In the genomic region with DNA sequence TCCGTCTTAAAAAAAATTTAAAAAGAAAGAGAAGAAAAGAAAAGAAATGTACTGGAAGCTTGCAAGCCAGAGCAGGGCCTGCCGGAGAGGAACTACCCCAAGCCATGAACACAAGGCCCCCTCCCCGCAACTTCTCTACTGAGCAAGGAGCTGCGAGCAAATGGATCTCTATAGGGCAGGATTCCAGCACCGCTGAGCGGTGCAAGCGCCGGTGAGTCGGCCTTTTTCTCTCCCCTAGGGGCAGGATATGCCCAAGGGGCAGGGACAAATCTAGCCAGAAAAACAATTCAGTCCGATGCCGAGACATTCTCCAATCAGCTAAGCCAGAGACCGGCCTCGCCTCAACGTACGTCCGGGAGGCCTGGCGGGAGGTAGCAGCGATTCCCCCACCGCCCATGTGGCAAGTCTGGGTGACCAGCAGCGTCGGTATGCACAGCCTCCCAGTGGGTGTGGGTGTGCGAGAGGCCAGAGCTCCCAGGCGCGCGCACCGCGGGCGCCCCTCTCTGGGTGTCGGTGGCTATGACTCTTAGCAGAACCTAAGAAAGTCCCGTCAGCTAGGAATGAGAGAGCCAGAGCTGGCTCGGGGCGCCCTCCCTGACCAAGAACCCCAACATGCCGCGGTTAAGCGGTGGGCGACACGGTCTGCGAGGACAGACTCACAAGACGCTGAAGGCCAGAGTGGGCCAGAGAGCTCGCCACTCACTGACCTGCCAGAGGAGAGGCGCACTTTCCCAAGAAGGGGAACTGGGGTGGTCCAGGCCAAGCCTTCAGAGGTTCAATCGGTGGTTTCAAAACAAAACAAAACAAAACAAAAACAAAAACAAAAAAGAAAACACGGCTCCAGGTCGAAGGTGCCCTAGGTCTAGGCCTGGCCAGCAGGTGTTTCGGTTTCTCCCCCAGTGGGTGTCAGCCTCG, we compare ENCODE assay signal across 8 cellular contexts. TPM values are rescaled to one million over a fixed set of nuclear protein-coding genes. Genes with fewer than 3 reads are reported as not detected.
DNase-seq lines count a peak whose midpoint lies in the region; TF ChIP-seq lines count a peak whose summit lies in the region.

No MANE protein-coding gene starts in this region.

- H3K4me3 ChIP-seq in mammary epithelial cell (replicated peaks in 1 of 3; ENCODE audit: insufficient read depth in 1 of 3, low read depth in 2 of 3, low read length in 3 of 3) (peak overlapping the region in 1 of 3 experiments; percentile 20), skeletal muscle tissue (ENCODE audit: low read length in 3 of 3) (peak overlapping the region; percentile 33 to 70 (median 57))
- H3K4me3 ChIP-seq in effector memory CD4-positive, alpha-beta T cell (ENCODE audit: insufficient read depth, low read depth, low read length, poor library complexity, severe bottlenecking), result no peak overlapping the region

- peak overlapping the region; percentile 64 for H3K4me2 ChIP-seq in mammary epithelial cell (ENCODE audit: insufficient read depth, low read depth, low read length)

- no peak overlapping the region for H3K9ac ChIP-seq in mammary epithelial cell (ENCODE audit: insufficient read depth, low read length)
- H3K9ac ChIP-seq in skeletal muscle tissue (ENCODE audit: low read depth in 1 of 3, low read length in 3 of 3), result peak overlapping the region in 2 of 3 donors; percentile 43 to 54

- BruUV-seq in mammary epithelial cell (replicated peaks; lab: Mats Ljungman, UMichigan), result no TSS peak

- DNase-seq in NCI-H2107 treated with DMSO at 0.1 percent for 48 hours (lab: John Stamatoyannopoulos, UW; ENCODE audit: unreplicated experiment), result peak; percentile 17
- no peak for DNase-seq in NCI-H2107 (lab: John Stamatoyannopoulos, UW)
- peak; percentile 70 for DNase-seq in HEK293T (ENCODE audit: extremely low spot score)
- DNase-seq in NCI-H748 treated with DMSO at 0.1 percent for 48 hours (lab: John Stamatoyannopoulos, UW), result peak; percentile 52
- peak; percentile 15 for DNase-seq in mammary epithelial cell
- peak; percentile 81 for DNase-seq in iPS-NIHi7 (ENCODE audit: extremely low spot score)
- DNase-seq in effector memory CD4-positive, alpha-beta T cell, result no peak

- CTCF ChIA-PET in HEK293T (lab: Yijun Ruan, JAX) (interaction anchor here (0.7 to 1.9 kb wide), 6 partner anchors 12 to 529 kb away, joined by 3 to 8 read pairs (median 4); no protein-coding TSS in a partner anchor), mammary epithelial cell (lab: Charles Lee; ENCODE audit: low non-redundant PET) (no interaction called here)

- no peaks in the 10 kb centered on the region for H3K79me2 ChIP-seq in mammary epithelial cell (ENCODE audit: insufficient read depth, low read length)

- TF ChIP-seq CTCF in mammary epithelial cell (conservative IDR thresholded peaks at IDR 0.05 in 1 of 2, IDR thresholded peaks at IDR 0.05 in 1 of 2; ENCODE audit: extremely low read depth in 1 of 2, insufficient read depth in 1 of 2, low read depth in 1 of 2, low read length in 2 of 2), result peak; percentile 11 to 53

- POLR2A ChIA-PET in HEK293T (lab: Yijun Ruan, JAX), result no interaction called here

- 16% methylated on average over 21 of the region's 46 CpGs for WGBS in mammary epithelial cell (ENCODE audit: low coverage, missing lambda C conversion rate)

- H3K9me3 ChIP-seq in mammary epithelial cell (replicated peaks; ENCODE audit: insufficient read depth, low read length) (no peaks in the 10 kb centered on the region), skeletal muscle tissue (ENCODE audit: control insufficient read depth in 3 of 3, low read length in 3 of 3) (no peaks in the 10 kb centered on the region)
- no peaks in the 10 kb centered on the region for H3K9me3 ChIP-seq in effector memory CD4-positive, alpha-beta T cell (ENCODE audit: control insufficient read depth, low read length)

- peak overlapping the region; percentile 17 for H2AFZ ChIP-seq in mammary epithelial cell (ENCODE audit: low read depth, low read length)

- intact Hi-C loops in mammary epithelial cell (cut with micrococcal nuclease), result loop anchor here (2.0 kb wide), 1 partner anchor 530 kb away; no protein-coding TSS in a partner anchor

- H3K27ac ChIP-seq in mammary epithelial cell (ENCODE audit: insufficient read depth, low read depth, low read length) (no peak overlapping the region), skeletal muscle tissue (ENCODE audit: low read depth, low read length) (no peak overlapping the region)
- no peak overlapping the region for H3K27ac ChIP-seq in effector memory CD4-positive, alpha-beta T cell (ENCODE audit: insufficient read depth, low read length, poor library complexity, severe bottlenecking)

- dilution Hi-C loops in mammary epithelial cell (cut with HindIII; ENCODE audit: low sequenced_read_pairs), result no loop called here

- H3K36me3 ChIP-seq in mammary epithelial cell (ENCODE audit: insufficient read depth, low read length), result no peaks in the 10 kb centered on the region
- H3K36me3 ChIP-seq in skeletal muscle tissue (ENCODE audit: control insufficient read depth in 3 of 3, insufficient read depth in 3 of 3, low read length in 3 of 3), result no peaks in the 10 kb centered on the region
- no peaks in the 10 kb centered on the region for H3K36me3 ChIP-seq in effector memory CD4-positive, alpha-beta T cell (ENCODE audit: control insufficient read depth, insufficient read depth, low read length)

- H3K4me1 ChIP-seq in mammary epithelial cell (ENCODE audit: insufficient read depth, low read length) (peaks cover 4% of the 10 kb centered on the region), skeletal muscle tissue (ENCODE audit: control insufficient read depth in 3 of 3, insufficient read depth in 3 of 3, low read length in 3 of 3) (peaks cover 18 to 26% (median 19%) of the 10 kb centered on the region in 3 donors)
- H3K4me1 ChIP-seq in effector memory CD4-positive, alpha-beta T cell (ENCODE audit: control insufficient read depth, insufficient read depth, low read length, poor library complexity, severe bottlenecking), result peaks cover 6% of the 10 kb centered on the region

- peaks cover 16% of the 10 kb centered on the region for H3K27me3 ChIP-seq in mammary epithelial cell (ENCODE audit: insufficient read depth, low read length)
- peaks cover 32 to 61% (median 50%) of the 10 kb centered on the region in 3 donors for H3K27me3 ChIP-seq in skeletal muscle tissue (ENCODE audit: control insufficient read depth in 3 of 3, insufficient read depth in 3 of 3, low read length in 3 of 3)
- peaks cover 9% of the 10 kb centered on the region for H3K27me3 ChIP-seq in effector memory CD4-positive, alpha-beta T cell (replicated peaks; ENCODE audit: control insufficient read depth, insufficient read depth, low read length, poor library complexity, severe bottlenecking)

- in situ Hi-C loops in mammary epithelial cell (cut with MboI; ENCODE audit: low sequenced_read_pairs in 2 of 2), result no loop called here

- H4K20me1 ChIP-seq in mammary epithelial cell (ENCODE audit: insufficient read depth, low read length), result no peaks in the 10 kb centered on the region

TF ChIP-seq in HEK293T, 16 proteins besides CTCF, POLR2A, EP300 and RAD21:
- TF ChIP-seq NFRKB (IDR thresholded peaks at IDR 0.05) (no peak), BHLHE40 (IDR thresholded peaks at IDR 0.05; ENCODE audit: borderline replicate concordance) (no peak), SUZ12 (IDR thresholded peaks at IDR 0.05) (no peak), ELF4 (IDR thresholded peaks at IDR 0.05) (no peak), SP1 (IDR thresholded peaks at IDR 0.05) (no peak), PKNOX1 (IDR thresholded peaks at IDR 0.05) (no peak)

RNA-seq across cellular contexts. Expression of gene CSMD2, which starts 1.9 kb away (rescaled TPM):
- total RNA-seq in mammary epithelial cell (under 1 TPM in 1 of 2 donors, not detected in 1; under 0.01 TPM), skeletal muscle tissue (0.52 TPM)
- polyA plus RNA-seq in mammary epithelial cell, result under 0.01 TPM
- polyA minus RNA-seq in mammary epithelial cell, result not detected

RNA-seq across cellular contexts. Expression of gene C1orf94, which starts 13.6 kb away (rescaled TPM):
- total RNA-seq in mammary epithelial cell, result not detected
- not detected for polyA plus RNA-seq in mammary epithelial cell
- polyA minus RNA-seq in mammary epithelial cell, result not detected
- total RNA-seq in skeletal muscle tissue, result not detected

Comparison
In these comparisons a context has a peak if more than half of its experiments do, and no peak if none do; other contexts are left out.
1. DNase-seq: peak in NCI-H2107 treated with DMSO at 0.1 percent for 48 hours (single experiment), HEK293T (single experiment), NCI-H748 treated with DMSO at 0.1 percent for 48 hours (single experiment), mammary epithelial cell (single experiment) and iPS-NIHi7 (single experiment); none in NCI-H2107 (single experiment) and effector memory CD4-positive, alpha-beta T cell (0 of 3).